ENCODE assay signal across 15 cellular contexts in genomic region chr3:123476967-123477750, GRCh38. TPM values are rescaled to one million over a fixed set of nuclear protein-coding genes. Genes with fewer than 3 reads are reported as not detected.
DNase-seq lines count a peak whose midpoint lies in the region; ATAC-seq and TF ChIP-seq lines count a peak whose summit lies in the region.
"Had no signal": no experiment of that assay in that cellular context is flagged by ENCODE, and none has a peak within 500 bp of the region (broad histone marks: within the 10 kb centered on the region; RNA-seq: fewer than 3 reads in every experiment).

No MANE protein-coding gene starts in this region.

- POLR2A ChIA-PET in activated CD8-positive, alpha-beta T cell treated with anti-CD3 and anti-CD28 coated beads for 36 hours (lab: Charles Lee): no interaction called here
- POLR2A ChIA-PET in activated CD4-positive, alpha-beta T cell treated with anti-CD3 and anti-CD28 coated beads, Interleukin-2, amount 10 ng/mL, durations not matched to agents 7 days and 5 days (lab: Charles Lee): no interaction called here

- H3K36me3 Mint-ChIP-seq in activated CD8-positive, alpha-beta T cell treated with anti-CD3 and anti-CD28 coated beads for 36 hours (ENCODE audit: low read depth): no peaks in the 10 kb centered on the region
- no peaks in the 10 kb centered on the region for H3K36me3 Mint-ChIP-seq in activated CD4-positive, alpha-beta T cell treated with anti-CD3 and anti-CD28 coated beads, Interleukin-2, amount 10 ng/mL, durations not matched to agents 7 days and 5 days (ENCODE audit: low read depth)
- H3K36me3 Mint-ChIP-seq: CD14-positive monocyte had no signal

- ATAC-seq in left lobe of liver: peak; percentile 60
- no peak for ATAC-seq in activated CD8-positive, alpha-beta T cell treated with anti-CD3 and anti-CD28 coated beads for 36 hours

- H3K27ac Mint-ChIP-seq in activated CD8-positive, alpha-beta T cell treated with anti-CD3 and anti-CD28 coated beads for 36 hours: no peak overlapping the region
- H3K27ac Mint-ChIP-seq in activated CD4-positive, alpha-beta T cell treated with anti-CD3 and anti-CD28 coated beads, Interleukin-2, amount 10 ng/mL, durations not matched to agents 7 days and 5 days: no peak overlapping the region
- H3K27ac Mint-ChIP-seq: CD14-positive monocyte had no signal

- CTCF ChIA-PET in activated CD8-positive, alpha-beta T cell treated with anti-CD3 and anti-CD28 coated beads for 36 hours (lab: Charles Lee): interaction anchor here (1.3 to 1.9 kb wide), 2 partner anchors 11 to 12 kb away, joined by 3 to 5 read pairs; no protein-coding TSS in a partner anchor
- CTCF ChIA-PET in activated CD4-positive, alpha-beta T cell treated with anti-CD3 and anti-CD28 coated beads, Interleukin-2, amount 10 ng/mL, durations not matched to agents 7 days and 5 days (lab: Charles Lee): interaction anchor here (1.2 to 1.3 kb wide), 2 partner anchors 21 to 27 kb away, joined by 3 to 4 read pairs; no protein-coding TSS in a partner anchor

- peak in 2 of 3 experiments; percentile 7 to 26 for DNase-seq in NCI-H1417 (lab: John Stamatoyannopoulos, UW)
- DNase-seq in NCI-H1417 treated with DMSO at 0.1 percent for 48 hours (lab: John Stamatoyannopoulos, UW): no peak
- peak; percentile 7 to 10 for DNase-seq in SHP77 (lab: John Stamatoyannopoulos, UW)
- DNase-seq in SHP77 treated with DMSO at 0.1 percent for 48 hours (lab: John Stamatoyannopoulos, UW): no peak
- DNase-seq in left lobe of liver (ENCODE audit: low spot score): no peak
- no peak for DNase-seq in COR-L47 (lab: John Stamatoyannopoulos, UW)
- DNase-seq in activated CD8-positive, alpha-beta T cell treated with anti-CD3 and anti-CD28 coated beads for 36 hours: no peak
- DNase-seq in activated CD4-positive, alpha-beta T cell treated with anti-CD3 and anti-CD28 coated beads, Interleukin-2, amount 10 ng/mL, durations not matched to agents 7 days and 5 days: no peak
- DNase-seq: DND-41, GDM1, MG63, NCI-H82, SJCRH30 had no signal

- no peak overlapping the region for H3K4me3 Mint-ChIP-seq in activated CD8-positive, alpha-beta T cell treated with anti-CD3 and anti-CD28 coated beads for 36 hours
- no peak overlapping the region for H3K4me3 Mint-ChIP-seq in activated CD4-positive, alpha-beta T cell treated with anti-CD3 and anti-CD28 coated beads, Interleukin-2, amount 10 ng/mL, durations not matched to agents 7 days and 5 days
- H3K4me3 Mint-ChIP-seq: CD14-positive monocyte had no signal

- peaks cover 3% of the 10 kb centered on the region for H3K4me1 Mint-ChIP-seq in activated CD8-positive, alpha-beta T cell treated with anti-CD3 and anti-CD28 coated beads for 36 hours (ENCODE audit: low read depth)
- H3K4me1 Mint-ChIP-seq in activated CD4-positive, alpha-beta T cell treated with anti-CD3 and anti-CD28 coated beads, Interleukin-2, amount 10 ng/mL, durations not matched to agents 7 days and 5 days: no peaks in the 10 kb centered on the region

- no peaks in the 10 kb centered on the region for H3K9me3 Mint-ChIP-seq in activated CD8-positive, alpha-beta T cell treated with anti-CD3 and anti-CD28 coated beads for 36 hours
- no peaks in the 10 kb centered on the region for H3K9me3 Mint-ChIP-seq in activated CD4-positive, alpha-beta T cell treated with anti-CD3 and anti-CD28 coated beads, Interleukin-2, amount 10 ng/mL, durations not matched to agents 7 days and 5 days
- H3K9me3 Mint-ChIP-seq: CD14-positive monocyte had no signal

- intact Hi-C loops in activated CD8-positive, alpha-beta T cell treated with anti-CD3 and anti-CD28 coated beads for 36 hours (cut with micrococcal nuclease): no loop called here

- H3K27me3 Mint-ChIP-seq in activated CD8-positive, alpha-beta T cell treated with anti-CD3 and anti-CD28 coated beads for 36 hours: peaks cover 15% of the 10 kb centered on the region
- peaks cover 5% of the 10 kb centered on the region for H3K27me3 Mint-ChIP-seq in activated CD4-positive, alpha-beta T cell treated with anti-CD3 and anti-CD28 coated beads, Interleukin-2, amount 10 ng/mL, durations not matched to agents 7 days and 5 days

- no peak for TF ChIP-seq CTCF in activated CD8-positive, alpha-beta T cell treated with anti-CD3 and anti-CD28 coated beads for 36 hours (IDR thresholded peaks at IDR 0.05)

RNA-seq across cellular contexts. Expression of gene ADCY5, which starts 28.3 kb away (rescaled TPM):
- 3.8 TPM for total RNA-seq in left lobe of liver
- total RNA-seq in activated CD8-positive, alpha-beta T cell treated with anti-CD3 and anti-CD28 coated beads for 36 hours: not detected
- not detected for total RNA-seq in activated CD4-positive, alpha-beta T cell treated with anti-CD3 and anti-CD28 coated beads, Interleukin-2, amount 10 ng/mL, durations not matched to agents 7 days and 5 days
- total RNA-seq: T-helper 2 cell treated with Interferon-gamma antibody and Interleukin-4, amounts not matched to agents 100 ng/mL and 5 ng/mL, for 36 hours had no signal

Comparison
In these comparisons a context has a peak if more than half of its experiments do, and no peak if none do; other contexts are left out.
1. DNase-seq: peak in NCI-H1417 (2 of 3) and SHP77 (2 of 2); none in NCI-H1417 treated with DMSO at 0.1 percent for 48 hours (single experiment), SHP77 treated with DMSO at 0.1 percent for 48 hours (single experiment), left lobe of liver (single experiment), COR-L47 (single experiment), activated CD8-positive, alpha-beta T cell treated with anti-CD3 and anti-CD28 coated beads for 36 hours (single experiment) and activated CD4-positive, alpha-beta T cell treated with anti-CD3 and anti-CD28 coated beads, Interleukin-2, amount 10 ng/mL, durations not matched to agents 7 days and 5 days (single experiment).